ENCODE assay signal across 8 cellular contexts in genomic region chr14:75277796-75278421, GRCh38. TPM values are rescaled to one million over a fixed set of nuclear protein-coding genes. Genes with fewer than 3 reads are reported as not detected.
DNase-seq lines count a peak whose midpoint lies in the region; ATAC-seq and TF ChIP-seq lines count a peak whose summit lies in the region.

No MANE protein-coding gene starts in this region.

- H3K9me2 ChIP-seq in GM23248 (ENCODE audit: insufficient read depth), result no peaks in the 10 kb centered on the region

- H3K27ac ChIP-seq in GM23248, result peak overlapping the region; percentile 96
- H3K27ac ChIP-seq in prostate gland, result peak overlapping the region; percentile 96 to 98

- peak overlapping the region; percentile 56 for H3K4me3 ChIP-seq in AG09309 (ENCODE audit: control insufficient read depth, low read depth, low read length)
- H3K4me3 ChIP-seq in GM23248, result peak overlapping the region; percentile 92
- peak overlapping the region; percentile 68 for H3K4me3 ChIP-seq in fibroblast of mammary gland (ENCODE audit: control insufficient read depth, low read depth, low read length)
- peak overlapping the region; percentile 44 to 59 for H3K4me3 ChIP-seq in prostate gland

- TF ChIP-seq CTCF in AG09309 (IDR thresholded peaks at IDR 0.05; ENCODE audit: control insufficient read depth, insufficient read depth, low read depth, low read length, missing control alignments) (no peak), fibroblast of mammary gland (conservative IDR thresholded peaks at IDR 0.05; ENCODE audit: control insufficient read depth, insufficient read depth, low read depth, low read length) (no peak), prostate gland (IDR thresholded peaks at IDR 0.05) (no peak)

- H3K9me3 Mint-ChIP-seq in T-cell, result no peaks in the 10 kb centered on the region

- in situ Hi-C loops in GM23248 (cut with MboI), result loop anchor here (25.0 kb wide), 1 partner anchor 341 kb away; no protein-coding TSS in a partner anchor

- peak; percentile 41 for TF ChIP-seq POLR2A in prostate gland (IDR thresholded peaks at IDR 0.05)

- H3K27me3 ChIP-seq in GM23248 (replicated peaks; ENCODE audit: insufficient read depth), result no peaks in the 10 kb centered on the region
- no peaks in the 10 kb centered on the region for H3K27me3 ChIP-seq in prostate gland (replicated peaks; ENCODE audit: insufficient read depth)

- intact Hi-C loops in prostate gland (cut with DNase I), result loop anchor here (1.0 to 5.0 kb wide), 3 partner anchors 16 to 101 kb away; partner anchors contain the start of gene TMED10

- DNase-seq in AG09309 (ENCODE audit: low read depth) (no peak), GM23248 (no peak), T-cell (peak in 4 of 34 experiments; percentile 27 to 39 (median 33)), fibroblast of mammary gland (ENCODE audit: low read depth) (no peak), prostate gland (ENCODE audit: low spot score) (no peak), EL (no peak), GF-D8 (lab: John Stamatoyannopoulos, UW) (no peak)

- peak overlapping the region; percentile 70 to 96 for H3K27ac Mint-ChIP-seq in T-cell

- H3K4me1 ChIP-seq in GM23248 (ENCODE audit: insufficient read depth) (peaks cover 16% of the 10 kb centered on the region), prostate gland (replicated peaks) (peaks cover 4% of the 10 kb centered on the region)

- H3K9ac ChIP-seq in GM23248, result peak overlapping the region; percentile 99

- 0 to 1% methylated on average over 24 to 28 of the region's 28 CpGs for WGBS in GM23248 (ENCODE audit: low coverage in 1 of 2, low lambda C conversion rate in 2 of 2, missing lambda C conversion rate in 2 of 2), 2 experiments
- WGBS in prostate gland, result 1% methylated on average over 28 of the region's 28 CpGs

- H3K27me3 Mint-ChIP-seq in T-cell, result peaks cover 13 to 15% of the 10 kb centered on the region in 2 donors

- H3K36me3 ChIP-seq in GM23248 (ENCODE audit: low read depth) (peaks cover 20% of the 10 kb centered on the region; the same call in 1 of the 2 replicates), prostate gland (no peaks in the 10 kb centered on the region)

- POLR2A ChIA-PET in T-cell (lab: Charles Lee), result interaction anchor here in 1 of 2 donors (0.8 to 2.3 kb wide), 10 partner anchors 9 to 45 kb away, joined by 4 to 17 read pairs (median 4); no protein-coding TSS in a partner anchor

- peaks cover 21% of the 10 kb centered on the region for H3K79me2 ChIP-seq in GM23248 (ENCODE audit: insufficient read depth)

- H3K9me3 ChIP-seq in GM23248 (ENCODE audit: low read depth) (no peaks in the 10 kb centered on the region), prostate gland (no peaks in the 10 kb centered on the region)

- ATAC-seq in T-cell (replicated peaks in 1 of 4), result peak in 1 of 4 experiments; percentile 20
- no peak for ATAC-seq in GM19328 (IDR thresholded peaks at IDR 0.05; ENCODE audit: unreplicated experiment)

- H2AFZ ChIP-seq in GM23248, result peak overlapping the region; percentile 58

- peaks cover 41% of the 10 kb centered on the region for H3F3A ChIP-seq in GM23248 (ENCODE audit: insufficient read depth)

- H3K36me3 Mint-ChIP-seq in T-cell, result peaks cover 31% of the 10 kb centered on the region

- H3K4me3 Mint-ChIP-seq in T-cell, result peak overlapping the region; percentile 83 to 95 (median 92)

- CTCF ChIA-PET in T-cell (lab: Charles Lee), result interaction anchor here in 1 of 2 donors (1.5 to 4.3 kb wide), 2 partner anchors 17 to 19 kb away, joined by 8 to 15 read pairs; no protein-coding TSS in a partner anchor

- H4K20me1 ChIP-seq in GM23248 (ENCODE audit: insufficient read depth), result no peaks in the 10 kb centered on the region

- peaks cover 61 to 82% (median 72%) of the 10 kb centered on the region in 3 donors for H3K4me1 Mint-ChIP-seq in T-cell

- H3K4me2 ChIP-seq in GM23248 (ENCODE audit: unreplicated experiment), result peak overlapping the region; percentile 99

RNA-seq across cellular contexts. Expression of gene FOS, which starts 0.7 kb away (rescaled TPM):
- 118 and 124 TPM in 2 replicates for total RNA-seq in GM23248 (2014; rRNA removed; shearing (Covaris generic))
- 107 and 110 TPM in 2 replicates for polyA plus RNA-seq in GM23248 (2016; fragmentation: Nextera tagmentation; extraction: Ambion mirVana)
- total RNA-seq in T-cell (1,000 to 10,000 TPM in 2 of 5 donors, 10 to 100 TPM in 3; 20.4 to 2,951 (median 27.1) TPM), prostate gland (100 to 1,000 TPM in 1 of 2 donors, 10 to 100 TPM in 1; 73.9 to 127 TPM)
